19 cellular contexts compared by ENCODE assay signal in the genomic region with DNA sequence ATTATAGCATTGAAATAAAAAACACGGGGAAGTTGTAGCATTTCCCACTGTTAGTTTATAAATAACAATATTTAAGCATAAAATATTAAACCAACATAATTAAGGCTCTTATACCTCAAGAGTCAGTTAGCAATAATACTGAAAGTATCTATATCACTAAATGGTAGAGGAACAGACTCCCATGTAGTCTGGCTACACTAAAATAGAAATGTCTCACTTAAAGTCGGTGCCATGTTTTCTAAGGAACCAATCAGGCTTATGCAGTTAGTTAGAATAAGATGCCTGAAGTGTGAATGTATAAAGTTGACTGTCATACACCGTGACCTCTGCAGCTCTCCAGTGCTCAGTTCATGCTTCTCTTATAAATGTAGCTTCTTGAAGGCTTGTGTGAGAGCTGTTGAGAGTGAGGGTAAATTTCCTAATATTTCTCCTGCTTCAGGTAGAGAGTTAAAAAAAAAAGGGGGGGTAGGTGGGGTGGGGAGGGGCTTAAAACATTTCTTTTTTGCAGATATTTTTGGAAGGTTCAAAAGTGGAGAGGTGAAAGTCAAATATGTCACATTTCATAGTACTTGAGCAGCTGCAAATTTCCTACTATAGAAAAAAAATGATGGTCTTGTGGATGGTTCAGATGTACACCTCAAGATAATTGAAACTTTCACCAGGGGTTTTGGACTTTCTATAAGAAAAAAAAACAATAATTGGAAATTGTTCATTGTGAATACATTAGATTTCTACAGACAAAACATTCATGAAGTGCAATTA.
"Had no signal": no experiment of that assay in that cellular context is flagged by ENCODE, and none has a peak within 500 bp of the region (broad histone marks: within the 10 kb centered on the region; RNA-seq: fewer than 3 reads in every experiment).

No MANE protein-coding gene starts in this region.

- H3K9me3 ChIP-seq: heart left ventricle, prostate gland, sigmoid colon had no signal

- H3K4me3 ChIP-seq: dorsolateral prefrontal cortex, heart left ventricle, lung, prostate gland, sigmoid colon, skin epidermis had no signal

- ATAC-seq: heart left ventricle; left colon; left ventricle myocardium superior; naive thymus-derived CD4-positive, alpha-beta T cell had no signal

- H3K4me1 ChIP-seq: heart left ventricle, parathyroid adenoma, prostate gland, sigmoid colon had no signal

- DNase-seq: cortex of kidney; dorsolateral prefrontal cortex; effector CD8-positive, alpha-beta T cell; heart left ventricle; hippocampal formation; left colon; left ventricle myocardium superior; mesenchymal stem cell; midbrain; naive thymus-derived CD4-positive, alpha-beta T cell; nephron progenitor cell; sigmoid colon; stimulated activated CD4-positive, alpha-beta T cell treated with anti-CD3 and anti-CD28 coated beads, Interleukin-12 subunit alpha, Interleukin-12 subunit beta, amount 100 ng/mL, for 4 hours; stimulated activated naive CD4-positive, alpha-beta T cell treated with Interleukin-2 at 50 U/mL for 16 hours; trophoblast cell had no signal

- H3K36me3 ChIP-seq: heart left ventricle, prostate gland, sigmoid colon had no signal
